2 cellular contexts compared by ENCODE assay signal in the genomic region with DNA sequence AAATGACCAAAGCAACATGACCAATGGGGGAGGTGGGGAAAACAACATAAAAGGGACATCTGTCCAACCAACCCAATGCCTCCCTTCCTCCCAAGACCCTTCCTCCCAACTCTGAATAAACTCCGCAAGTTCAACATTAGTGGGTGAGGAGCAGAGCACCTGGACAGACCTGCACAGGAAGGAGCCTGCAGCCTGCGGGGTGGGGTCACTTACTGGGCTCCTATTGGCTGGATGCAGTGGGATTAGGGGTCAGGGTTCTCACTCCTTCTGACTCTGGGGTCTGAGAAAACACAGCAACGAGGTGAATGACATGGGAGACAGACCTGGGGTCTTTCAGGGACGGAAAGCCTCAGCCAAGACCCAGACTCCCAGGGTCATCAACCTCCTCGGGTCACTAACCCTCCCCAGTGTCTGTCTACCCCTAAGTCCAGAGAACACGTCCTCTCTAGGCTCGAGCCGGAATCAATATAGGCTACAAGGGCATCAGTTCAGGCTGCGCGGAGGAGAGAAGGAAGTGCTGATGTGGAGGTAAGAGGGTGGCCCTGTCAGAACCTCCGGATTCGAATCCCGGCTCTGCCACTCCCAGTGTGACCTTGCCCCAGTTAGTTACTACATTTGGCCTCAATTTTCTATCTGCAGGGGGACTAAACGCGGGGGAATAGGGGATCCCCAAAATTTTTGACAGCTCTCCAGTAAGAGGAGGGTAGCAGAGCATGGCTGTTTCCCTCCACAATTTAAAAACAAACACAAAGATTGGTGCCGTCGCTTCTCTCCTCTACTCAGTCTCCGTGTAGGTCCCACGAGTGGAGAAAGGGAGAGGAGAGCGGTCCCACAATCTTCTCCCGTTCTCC.
TF ChIP-seq lines count a peak whose summit lies in the region.

No MANE protein-coding gene starts in this region.

TF ChIP-seq in IMR-90, 13 proteins besides CTCF, POLR2A, EP300 and RAD21:
- no peak for TF ChIP-seq NFE2L2 (IDR thresholded peaks at IDR 0.05; ENCODE audit: low read depth, low read length)
- no peak for TF ChIP-seq FOS (IDR thresholded peaks at IDR 0.05; ENCODE audit: low read depth, low read length)
- no peak for TF ChIP-seq SMC3 (IDR thresholded peaks at IDR 0.05; ENCODE audit: low read depth, low read length)
- no peak for TF ChIP-seq RCOR1 (IDR thresholded peaks at IDR 0.05; ENCODE audit: insufficient replicate concordance, low read length)
- no peak for TF ChIP-seq RFX5 (IDR thresholded peaks at IDR 0.05; ENCODE audit: low read depth, low read length)
- TF ChIP-seq, protein P1, sequence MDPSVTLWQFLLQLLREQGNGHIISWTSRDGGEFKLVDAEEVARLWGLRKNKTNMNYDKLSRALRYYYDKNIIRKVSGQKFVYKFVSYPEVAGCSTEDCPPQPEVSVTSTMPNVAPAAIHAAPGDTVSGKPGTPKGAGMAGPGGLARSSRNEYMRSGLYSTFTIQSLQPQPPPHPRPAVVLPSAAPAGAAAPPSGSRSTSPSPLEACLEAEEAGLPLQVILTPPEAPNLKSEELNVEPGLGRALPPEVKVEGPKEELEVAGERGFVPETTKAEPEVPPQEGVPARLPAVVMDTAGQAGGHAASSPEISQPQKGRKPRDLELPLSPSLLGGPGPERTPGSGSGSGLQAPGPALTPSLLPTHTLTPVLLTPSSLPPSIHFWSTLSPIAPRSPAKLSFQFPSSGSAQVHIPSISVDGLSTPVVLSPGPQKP (IDR thresholded peaks at IDR 0.05; ENCODE audit: borderline replicate concordance, low read depth, low read length) = no peak
- TF ChIP-seq, protein P2, sequence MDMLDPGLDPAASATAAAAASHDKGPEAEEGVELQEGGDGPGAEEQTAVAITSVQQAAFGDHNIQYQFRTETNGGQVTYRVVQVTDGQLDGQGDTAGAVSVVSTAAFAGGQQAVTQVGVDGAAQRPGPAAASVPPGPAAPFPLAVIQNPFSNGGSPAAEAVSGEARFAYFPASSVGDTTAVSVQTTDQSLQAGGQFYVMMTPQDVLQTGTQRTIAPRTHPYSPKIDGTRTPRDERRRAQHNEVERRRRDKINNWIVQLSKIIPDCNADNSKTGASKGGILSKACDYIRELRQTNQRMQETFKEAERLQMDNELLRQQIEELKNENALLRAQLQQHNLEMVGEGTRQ (IDR thresholded peaks at IDR 0.05; ENCODE audit: low read depth, low read length) = no peak
- no peak for TF ChIP-seq MAFK (IDR thresholded peaks at IDR 0.05; ENCODE audit: low read depth, low read length)
- no peak for TF ChIP-seq MXI1 (IDR thresholded peaks at IDR 0.05; ENCODE audit: borderline replicate concordance, low read depth, low read length)
- no peak for TF ChIP-seq MAZ (IDR thresholded peaks at IDR 0.05; ENCODE audit: borderline replicate concordance, low read depth, low read length)

TF ChIP-seq in HEK293T, 16 proteins besides CTCF, POLR2A, EP300 and RAD21:
- TF ChIP-seq, protein P3, sequence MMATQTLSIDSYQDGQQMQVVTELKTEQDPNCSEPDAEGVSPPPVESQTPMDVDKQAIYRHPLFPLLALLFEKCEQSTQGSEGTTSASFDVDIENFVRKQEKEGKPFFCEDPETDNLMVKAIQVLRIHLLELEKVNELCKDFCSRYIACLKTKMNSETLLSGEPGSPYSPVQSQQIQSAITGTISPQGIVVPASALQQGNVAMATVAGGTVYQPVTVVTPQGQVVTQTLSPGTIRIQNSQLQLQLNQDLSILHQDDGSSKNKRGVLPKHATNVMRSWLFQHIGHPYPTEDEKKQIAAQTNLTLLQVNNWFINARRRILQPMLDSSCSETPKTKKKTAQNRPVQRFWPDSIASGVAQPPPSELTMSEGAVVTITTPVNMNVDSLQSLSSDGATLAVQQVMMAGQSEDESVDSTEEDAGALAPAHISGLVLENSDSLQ (IDR thresholded peaks at IDR 0.05) = no peak
